ENCODE assay signal across 17 cellular contexts in the genomic region with DNA sequence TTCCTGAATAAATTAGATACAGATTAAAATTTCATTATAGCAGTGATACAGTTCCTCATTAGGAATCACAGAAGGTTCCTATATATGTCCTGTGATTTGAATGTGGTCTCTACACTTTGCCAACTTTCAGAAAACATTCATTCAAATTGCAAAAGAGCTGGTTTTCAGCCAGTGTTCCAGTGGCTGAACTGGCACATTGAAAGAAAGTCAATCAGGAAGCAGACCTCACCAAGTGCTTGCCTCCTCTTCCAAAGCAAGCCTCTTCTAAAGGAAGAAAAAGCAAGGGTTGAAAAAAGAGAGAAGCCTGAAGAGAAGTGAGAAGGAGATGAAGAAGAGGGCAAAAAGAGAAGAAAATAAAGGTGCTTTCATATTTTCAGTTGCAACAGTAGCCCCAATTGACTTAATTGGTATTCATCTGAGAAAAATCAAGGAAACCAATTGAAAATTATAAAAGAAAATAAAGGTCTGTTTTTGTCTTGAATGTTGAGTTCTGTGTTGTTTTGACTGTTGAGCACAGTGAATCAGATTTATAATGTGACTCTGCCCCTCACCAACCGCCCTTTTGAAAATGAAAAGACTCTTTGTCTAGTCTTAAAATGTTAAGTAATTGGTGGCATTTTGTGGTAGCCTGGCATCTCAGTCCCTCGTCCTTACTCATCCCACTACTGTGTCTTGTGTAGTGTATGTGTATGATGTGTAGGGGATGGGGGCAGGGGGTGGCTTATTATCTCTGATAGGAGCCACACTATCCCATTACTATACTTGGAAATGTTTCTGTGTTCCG. TPM values are rescaled to one million over a fixed set of nuclear protein-coding genes. Genes with fewer than 3 reads are reported as not detected.
DNase-seq lines count a peak whose midpoint lies in the region; ATAC-seq, FAIRE-seq and TF ChIP-seq lines count a peak whose summit lies in the region.
"Had no signal": no experiment of that assay in that cellular context is flagged by ENCODE, and none has a peak within 500 bp of the region (broad histone marks: within the 10 kb centered on the region; RNA-seq: fewer than 3 reads in every experiment).

No MANE protein-coding gene starts in this region.

- H3K9me3 Mint-ChIP-seq in neural progenitor cell: no peaks in the 10 kb centered on the region

- peak overlapping the region; percentile 67 for H3K27ac Mint-ChIP-seq in neural progenitor cell

- peaks cover 3% of the 10 kb centered on the region for H3K27me3 Mint-ChIP-seq in neural progenitor cell (ENCODE audit: insufficient read depth, low read depth)

- no peak overlapping the region for H3K27ac ChIP-seq in GM23248
- no peak overlapping the region for H3K27ac ChIP-seq in neural progenitor cell
- H3K27ac ChIP-seq in aorta (ENCODE audit: low read depth in 1 of 2, low read length in 2 of 2): no peak overlapping the region
- H3K27ac ChIP-seq: SJSA1 had no signal

- no peaks in the 10 kb centered on the region for H3K9me2 ChIP-seq in GM23248 (ENCODE audit: insufficient read depth)

- no peak overlapping the region for H3K4me3 Mint-ChIP-seq in neural progenitor cell
- H3K4me3 Mint-ChIP-seq: CD14-positive monocyte, H9 had no signal

- no peak overlapping the region for H3K9ac ChIP-seq in GM23248
- no peak overlapping the region for H3K9ac ChIP-seq in neural progenitor cell

- H3K4me1 ChIP-seq in GM23248 (ENCODE audit: insufficient read depth): no peaks in the 10 kb centered on the region
- no peaks in the 10 kb centered on the region for H3K4me1 ChIP-seq in neural progenitor cell
- H3K4me1 ChIP-seq in aorta (ENCODE audit: control insufficient read depth in 1 of 2, insufficient read depth in 2 of 2, low read length in 2 of 2): no peaks in the 10 kb centered on the region
- H3K4me1 ChIP-seq: Caco-2, SJSA1 had no signal

- H2AFZ ChIP-seq in GM23248: no peak overlapping the region
- H2AFZ ChIP-seq in neural progenitor cell (replicated peaks): no peak overlapping the region

- H3K9me3 ChIP-seq in GM23248 (ENCODE audit: low read depth): no peaks in the 10 kb centered on the region
- no peaks in the 10 kb centered on the region for H3K9me3 ChIP-seq in neural progenitor cell (ENCODE audit: low read depth)
- H3K9me3 ChIP-seq in aorta (ENCODE audit: control insufficient read depth, low read length): no peaks in the 10 kb centered on the region
- H3K9me3 ChIP-seq: Caco-2, SJSA1 had no signal

- intact Hi-C loops in aorta (cut with DNase I): no loop called here

- H3K27me3 ChIP-seq in GM23248 (replicated peaks; ENCODE audit: insufficient read depth) (no peaks in the 10 kb centered on the region), neural progenitor cell (no peaks in the 10 kb centered on the region), aorta (ENCODE audit: control insufficient read depth in 1 of 2, insufficient read depth in 2 of 2, low read length in 1 of 2) (no peaks in the 10 kb centered on the region)
- H3K27me3 ChIP-seq: SJSA1 had no signal

- in situ Hi-C loops in GM23248 (cut with MboI): no loop called here

- no peaks in the 10 kb centered on the region for H3F3A ChIP-seq in GM23248 (ENCODE audit: insufficient read depth)
- no peaks in the 10 kb centered on the region for H3F3A ChIP-seq in neural progenitor cell (ENCODE audit: low read depth)

- no peak for FAIRE-seq in RCC 7860 (lab: Jason Lieb, UNC)

- no peak for ATAC-seq in aorta (ENCODE audit: low FRiP score)
- ATAC-seq in HG02571 (IDR thresholded peaks at IDR 0.05; ENCODE audit: unreplicated experiment): no peak

- H3K4me2 ChIP-seq in GM23248 (ENCODE audit: unreplicated experiment): no peak overlapping the region
- H3K4me2 ChIP-seq in neural progenitor cell: no peak overlapping the region

- no peaks in the 10 kb centered on the region for H3K79me2 ChIP-seq in GM23248 (ENCODE audit: insufficient read depth)
- H3K79me2 ChIP-seq in neural progenitor cell (ENCODE audit: low read depth): no peaks in the 10 kb centered on the region

- TF ChIP-seq CTCF in neural progenitor cell (IDR thresholded peaks at IDR 0.05): no peak

- H3K4me1 Mint-ChIP-seq in neural progenitor cell: peaks cover 13% of the 10 kb centered on the region
- H3K4me1 Mint-ChIP-seq: CD14-positive monocyte had no signal

- DNase-seq in GM23248 (peak; percentile 18), RPMI7951 (ENCODE audit: low read depth) (peak; percentile 35), fibroblast of gingiva (ENCODE audit: low read depth) (peak; percentile 0), neural progenitor cell (ENCODE audit: low spot score) (no peak), OCI-M2 (lab: John Stamatoyannopoulos, UW; ENCODE audit: unreplicated experiment) (no peak), aorta (no peak), RCC 7860 (ENCODE audit: low spot score) (no peak)
- DNase-seq: AML-193, Caco-2, EL, H9, NCI-H2029, NCI-H526 treated with DMSO at 0.1 percent for 48 hours, SW 1271 had no signal

- H4K20me1 ChIP-seq in GM23248 (ENCODE audit: insufficient read depth) (no peaks in the 10 kb centered on the region), neural progenitor cell (ENCODE audit: low read depth) (no peaks in the 10 kb centered on the region)

- WGBS in GM23248 (ENCODE audit: low coverage in 1 of 2, low lambda C conversion rate in 2 of 2, missing lambda C conversion rate in 2 of 2), 2 experiments: 84 to 91% methylated on average over 3 of the region's 3 CpGs
- WGBS in aorta, 2 donors: 66 to 94% methylated on average over 3 of the region's 3 CpGs

- H3K36me3 ChIP-seq in GM23248 (ENCODE audit: low read depth) (no peaks in the 10 kb centered on the region), neural progenitor cell (no peaks in the 10 kb centered on the region), aorta (ENCODE audit: control insufficient read depth in 1 of 2, insufficient read depth in 2 of 2, low read length in 1 of 2) (no peaks in the 10 kb centered on the region)
- H3K36me3 ChIP-seq: SJSA1 had no signal

- H3K36me3 Mint-ChIP-seq in neural progenitor cell: no peaks in the 10 kb centered on the region
- H3K36me3 Mint-ChIP-seq: CD14-positive monocyte had no signal

- H3K4me3 ChIP-seq in GM23248: no peak overlapping the region
- no peak overlapping the region for H3K4me3 ChIP-seq in neural progenitor cell
- H3K4me3 ChIP-seq in aorta (ENCODE audit: low read length in 2 of 2): no peak overlapping the region
- H3K4me3 ChIP-seq: SJSA1 had no signal

RNA-seq across cellular contexts. Expression of a gene that starts 12.5 kb away (rescaled TPM):
- not detected in 2 replicates for total RNA-seq in GM23248 (2014; rRNA removed; shearing (Covaris generic))
- polyA plus RNA-seq in GM23248 (2016; fragmentation: Nextera tagmentation; extraction: Ambion mirVana) (not detected in 2 replicates), aorta (under 1 TPM in 1 of 2 donors, not detected in 1; 0.63 TPM)
- total RNA-seq in RPMI7951 (2014; rRNA removed; shearing (Covaris generic)): not detected in 2 replicates
- total RNA-seq in neural progenitor cell (ENCODE audit: low replicate concordance) (not detected in 2 replicates), aorta (not detected)
- total RNA-seq: Caco-2, H9, SJSA1 had no signal
- polyA plus RNA-seq: CD14-positive monocyte had no signal

Comparison
In these comparisons a context has a peak if more than half of its experiments do, and no peak if none do; other contexts are left out.
1. DNase-seq: peak in GM23248 (single experiment), RPMI7951 (single experiment) and fibroblast of gingiva (single experiment); none in neural progenitor cell (single experiment), OCI-M2 (single experiment), aorta (0 of 2) and RCC 7860 (single experiment).